17 cellular contexts compared by ENCODE assay signal in the genomic region with DNA sequence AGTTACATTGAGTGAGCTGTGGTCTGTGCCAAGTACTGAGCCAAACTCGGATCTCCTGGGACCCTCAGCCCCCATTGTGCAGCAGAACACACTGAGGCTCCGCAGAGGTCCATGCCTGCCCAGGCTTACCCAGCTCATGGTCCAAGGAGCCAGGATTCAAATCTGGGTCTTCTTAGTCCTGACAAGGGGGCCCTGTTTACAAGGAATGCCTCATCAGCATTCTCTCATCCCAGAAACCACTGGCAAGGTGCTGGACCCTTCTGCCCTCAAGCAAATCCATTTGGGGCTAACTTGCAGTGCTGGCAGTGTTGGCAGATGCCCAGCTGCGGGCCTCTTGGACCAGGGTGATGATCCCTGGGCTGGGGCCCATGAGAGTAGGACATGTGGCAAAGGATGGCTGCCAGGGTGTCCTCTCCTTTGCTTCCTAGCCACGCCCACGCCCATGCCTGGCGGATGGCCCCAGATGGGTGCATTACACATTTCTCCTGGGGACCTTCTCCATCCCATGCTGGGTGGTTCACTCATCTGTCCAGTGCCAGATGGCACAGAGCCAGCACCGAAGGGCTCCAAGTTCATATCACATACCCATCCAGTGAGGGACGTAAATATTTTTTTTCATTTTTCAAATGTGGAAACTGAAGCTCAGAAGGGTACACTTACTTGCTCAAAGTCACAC.
"Had no signal": no experiment of that assay in that cellular context is flagged by ENCODE, and none has a peak within 500 bp of the region (broad histone marks: within the 10 kb centered on the region; RNA-seq: fewer than 3 reads in every experiment).

No MANE protein-coding gene starts in this region.

- H3K27ac ChIP-seq: colonic mucosa, gastroesophageal sphincter, hepatocyte, psoas muscle, spleen, tibial nerve had no signal

- DNase-seq: activated B cell treated with CpG ODN at 0.5 μM for 24 hours; activated CD4-positive, alpha-beta T cell treated with anti-CD3 and anti-CD28 coated beads, Interleukin-2, amount 10 ng/mL, durations not matched to agents 24 days and 14 days; activated naive CD4-positive, alpha-beta T cell treated with Interleukin-2 at 50 U/mL for 16 hours; activated naive CD8-positive, alpha-beta T cell treated with anti-CD3 and anti-CD28 coated beads, Interleukin-2, amount 50 U/mL, for 24 hours; caudate nucleus; colonic mucosa; kidney glomerular epithelial cell; natural killer cell; spleen; stimulated activated CD4-positive, alpha-beta T cell treated with anti-CD3 and anti-CD28 coated beads, Interleukin-1b, Interleukin-23, amount 100 ng/mL, for 48 hours; stimulated activated naive B cell treated with anti-CD40 and anti-IgM and Interleukin-4, amounts not matched to agents 10 μg/mL and 1 μg/mL and 100 μg/mL, for 72 hours; T-helper 17 cell had no signal

- H3K36me3 ChIP-seq: colonic mucosa, gastroesophageal sphincter, tibial nerve had no signal

- H3K36me3 Mint-ChIP-seq: natural killer cell had no signal

- H3K27me3 Mint-ChIP-seq: activated B cell treated with CpG ODN at 0.5 μM for 24 hours; activated CD4-positive, alpha-beta T cell treated with anti-CD3 and anti-CD28 coated beads, Interleukin-2, amount 10 ng/mL, durations not matched to agents 24 days and 14 days; activated naive CD8-positive, alpha-beta T cell treated with anti-CD3 and anti-CD28 coated beads, Interleukin-2, amount 50 U/mL, for 24 hours; stimulated activated naive B cell treated with anti-CD40 and anti-IgM and Interleukin-4, amounts not matched to agents 10 μg/mL and 1 μg/mL and 100 μg/mL, for 72 hours; T-helper 17 cell had no signal

- H3K9me3 ChIP-seq: colonic mucosa, gastroesophageal sphincter, psoas muscle, spleen, tibial nerve had no signal

- H3K4me3 ChIP-seq: colonic mucosa, gastroesophageal sphincter, hepatocyte, psoas muscle, spleen, tibial nerve had no signal

- H3K27ac Mint-ChIP-seq: activated B cell treated with CpG ODN at 0.5 μM for 24 hours; activated CD4-positive, alpha-beta T cell treated with anti-CD3 and anti-CD28 coated beads, Interleukin-2, amount 10 ng/mL, durations not matched to agents 24 days and 14 days; activated naive CD8-positive, alpha-beta T cell treated with anti-CD3 and anti-CD28 coated beads, Interleukin-2, amount 50 U/mL, for 24 hours; stimulated activated naive B cell treated with anti-CD40 and anti-IgM and Interleukin-4, amounts not matched to agents 10 μg/mL and 1 μg/mL and 100 μg/mL, for 72 hours had no signal

- ATAC-seq: activated naive CD8-positive, alpha-beta T cell treated with anti-CD3 and anti-CD28 coated beads, Interleukin-2, amount 50 U/mL, for 24 hours; gastroesophageal sphincter; natural killer cell; psoas muscle; sciatic nerve; stimulated activated naive B cell treated with anti-CD40 and anti-IgM and Interleukin-4, amounts not matched to agents 10 μg/mL and 1 μg/mL and 100 μg/mL, for 72 hours; T-helper 17 cell had no signal

- H3K4me2 ChIP-seq: hepatocyte had no signal

- H3K9me3 Mint-ChIP-seq: activated naive CD8-positive, alpha-beta T cell treated with anti-CD3 and anti-CD28 coated beads, Interleukin-2, amount 50 U/mL, for 24 hours; natural killer cell had no signal

- H2AFZ ChIP-seq: hepatocyte had no signal

- H3K4me3 Mint-ChIP-seq: activated B cell treated with CpG ODN at 0.5 μM for 24 hours; activated CD4-positive, alpha-beta T cell treated with anti-CD3 and anti-CD28 coated beads, Interleukin-2, amount 10 ng/mL, durations not matched to agents 24 days and 14 days; activated naive CD8-positive, alpha-beta T cell treated with anti-CD3 and anti-CD28 coated beads, Interleukin-2, amount 50 U/mL, for 24 hours; natural killer cell; stimulated activated naive B cell treated with anti-CD40 and anti-IgM and Interleukin-4, amounts not matched to agents 10 μg/mL and 1 μg/mL and 100 μg/mL, for 72 hours; T-helper 17 cell had no signal

- H3K4me1 ChIP-seq: psoas muscle had no signal

- H3K27me3 ChIP-seq: colonic mucosa, gastroesophageal sphincter, hepatocyte, spleen, tibial nerve had no signal
